27 cellular contexts compared by ENCODE assay signal in genomic region chr2:7089284-7089683, GRCh38.
DNase-seq lines count a peak whose midpoint lies in the region; ATAC-seq, FAIRE-seq and TF ChIP-seq lines count a peak whose summit lies in the region.
"Had no signal": no experiment of that assay in that cellular context is flagged by ENCODE, and none has a peak within 500 bp of the region (broad histone marks: within the 10 kb centered on the region; RNA-seq: fewer than 3 reads in every experiment).

No MANE protein-coding gene starts in this region.

- CTCF ChIA-PET in K562 (lab: Yijun Ruan, JAX; ENCODE audit: low intra/inter-chr PET ratio) = no interaction called here
- CTCF ChIA-PET in naive thymus-derived CD4-positive, alpha-beta T cell (lab: Charles Lee) = no interaction called here

- H3K4me1 Mint-ChIP-seq in type B pancreatic cell (ENCODE audit: unreplicated experiment) = peaks cover 9% of the 10 kb centered on the region
- no peaks in the 10 kb centered on the region for H3K4me1 Mint-ChIP-seq in naive thymus-derived CD4-positive, alpha-beta T cell
- H3K4me1 Mint-ChIP-seq: CD14-positive monocyte; CD4-positive, alpha-beta memory T cell; CD4-positive, CD25-positive, alpha-beta regulatory T cell; CD8-positive, alpha-beta memory T cell had no signal

- TF ChIP-seq EP300 in K562 (IDR thresholded peaks at IDR 0.05; ENCODE audit: low read length) = no peak

- peak; percentile 17 for DNase-seq in activated CD8-positive, alpha-beta memory T cell treated with anti-CD3 and anti-CD28 coated beads for 24 hours
- DNase-seq in activated CD8-positive, alpha-beta memory T cell treated with anti-CD3 and anti-CD28 coated beads, Interleukin-2, amount 50 U/mL, for 48 hours = no peak
- DNase-seq in H7 (peak; percentile 19), K562 (ENCODE audit: extremely low read depth in 1 of 4, low spot score in 3 of 4) (no peak), NCI-H446 treated with DMSO at 0.1 percent for 48 hours (lab: John Stamatoyannopoulos, UW) (no peak), type B pancreatic cell (ENCODE audit: extremely low spot score, unreplicated experiment) (no peak)
- DNase-seq in naive thymus-derived CD4-positive, alpha-beta T cell = no peak
- DNase-seq: 8988T; ACHN; BE2C; C1 segment of cervical spinal cord; CD4-positive, alpha-beta memory T cell; CD4-positive, CD25-positive, alpha-beta regulatory T cell; CD8-positive, alpha-beta memory T cell; COR-L47; DMS 273 treated with DMSO at 0.1 percent for 48 hours; DMS153; DMS53; DMS79; DND-41; EL; GDM1 had no signal

- no peaks in the 10 kb centered on the region for H3K9me1 ChIP-seq in K562 (ENCODE audit: control insufficient read depth, insufficient read depth, low read length)

- BruUV-seq in K562 (replicated peaks; lab: Mats Ljungman, UMichigan) = no TSS peak

- H2AFZ ChIP-seq in K562 (ENCODE audit: low read depth, low read length) = no peak overlapping the region

- no peak overlapping the region for H3K4me3 ChIP-seq in H7 (ENCODE audit: insufficient read depth, low read depth, low read length)
- no peak overlapping the region for H3K4me3 ChIP-seq in K562
- H3K4me3 ChIP-seq in naive thymus-derived CD4-positive, alpha-beta T cell (ENCODE audit: low read length) = no peak overlapping the region
- H3K4me3 ChIP-seq: BLaER1, GM12878 had no signal

- TF ChIP-seq RAD21 in K562 (CRISPR knock-in tag; conservative IDR thresholded peaks at IDR 0.05 in 1 of 2, IDR thresholded peaks at IDR 0.05 in 1 of 2) = no peak

- H3K27ac Mint-ChIP-seq in type B pancreatic cell = no peak overlapping the region
- H3K27ac Mint-ChIP-seq in naive thymus-derived CD4-positive, alpha-beta T cell = no peak overlapping the region
- H3K27ac Mint-ChIP-seq: CD14-positive monocyte; CD4-positive, alpha-beta memory T cell; CD8-positive, alpha-beta memory T cell had no signal

- H3K4me1 ChIP-seq in K562 (replicated peaks in 1 of 2; ENCODE audit: control insufficient read depth in 2 of 2, insufficient read depth in 2 of 2, low read length in 2 of 2) = peaks cover 0 to 5% of the 10 kb centered on the region in 2 experiments; a peak in 2 of 5 replicates
- H3K4me1 ChIP-seq in naive thymus-derived CD4-positive, alpha-beta T cell (ENCODE audit: control insufficient read depth in 2 of 2, insufficient read depth in 2 of 2, low read length in 2 of 2) = no peaks in the 10 kb centered on the region
- H3K4me1 ChIP-seq: BE2C, BLaER1 had no signal

- WGBS in K562 (ENCODE audit: insufficient coverage, low coverage, missing lambda C conversion rate) = 5% methylated on average over 12 of the region's 16 CpGs

- no peaks in the 10 kb centered on the region for H3K27me3 Mint-ChIP-seq in type B pancreatic cell
- H3K27me3 Mint-ChIP-seq in naive thymus-derived CD4-positive, alpha-beta T cell = peaks cover 0 to 8% (median 0%) of the 10 kb centered on the region in 5 donors

- no peak overlapping the region for H3K27ac ChIP-seq in K562 (ENCODE audit: extremely low read depth, low read depth, low read length)
- no peak overlapping the region for H3K27ac ChIP-seq in naive thymus-derived CD4-positive, alpha-beta T cell (ENCODE audit: low read depth, low read length)
- H3K27ac ChIP-seq: BLaER1 had no signal

- 0 out of 3 replicates have a peak, but pooled peaks have one; percentile 25 for ATAC-seq in K562
- ATAC-seq in naive thymus-derived CD4-positive, alpha-beta T cell = no peak
- ATAC-seq: GM12878 had no signal

- in situ Hi-C loops in K562 (cut with MboI) = loop anchor here (25.0 kb wide), 1 partner anchor 1598 kb away; the partner anchor contains the start of gene ID2

- POLR2A ChIA-PET in K562 (lab: Yijun Ruan, JAX) = interaction anchor here (0.8 kb wide), 1 partner anchor 21 kb away, joined by 3 read pairs; no protein-coding TSS in a partner anchor
- POLR2A ChIA-PET in naive thymus-derived CD4-positive, alpha-beta T cell (lab: Charles Lee) = interaction anchor here (0.7 kb wide), 1 partner anchor 1630 kb away, joined by 3 read pairs; no protein-coding TSS in a partner anchor

- H3K9me3 ChIP-seq in K562 (replicated peaks; ENCODE audit: control insufficient read depth, insufficient read depth, low read depth, low read length) = no peaks in the 10 kb centered on the region
- peaks cover 0 to under 1% (median 0%) of the 10 kb centered on the region in 3 experiments for H3K9me3 ChIP-seq in naive thymus-derived CD4-positive, alpha-beta T cell (ENCODE audit: control insufficient read depth in 2 of 3, low read length in 3 of 3)
- H3K9me3 ChIP-seq: BE2C had no signal

- no peak overlapping the region for H3K9ac ChIP-seq in K562 (ENCODE audit: insufficient read depth in 1 of 2, low read depth in 2 of 2, low read length in 2 of 2)
- H3K9ac ChIP-seq: BLaER1 had no signal

- H3K9me3 Mint-ChIP-seq in type B pancreatic cell = peaks cover 3% of the 10 kb centered on the region
- H3K9me3 Mint-ChIP-seq in naive thymus-derived CD4-positive, alpha-beta T cell = peaks cover 0 to 15% (median 5%) of the 10 kb centered on the region in 11 donors

- no peak overlapping the region for H3K4me2 ChIP-seq in K562 (ENCODE audit: insufficient read depth, low read length)
- H3K4me2 ChIP-seq: BLaER1 had no signal

- intact Hi-C loops in K562 (cut with micrococcal nuclease) = no loop called here
- intact Hi-C loops in naive thymus-derived CD4-positive, alpha-beta T cell (cut with micrococcal nuclease) = no loop called here

- no peak for FAIRE-seq in K562 (lab: Jason Lieb, UNC)
- FAIRE-seq: A204.1, GM12878, GM19239 had no signal

- H3K36me3 ChIP-seq in H7 (replicated peaks; ENCODE audit: control insufficient read depth, insufficient read depth, low read length) = no peaks in the 10 kb centered on the region
- no peaks in the 10 kb centered on the region for H3K36me3 ChIP-seq in K562 (ENCODE audit: control insufficient read depth, insufficient read depth, low read length)
- no peaks in the 10 kb centered on the region for H3K36me3 ChIP-seq in naive thymus-derived CD4-positive, alpha-beta T cell (ENCODE audit: control insufficient read depth in 2 of 3, insufficient read depth in 3 of 3, low read length in 3 of 3)
- H3K36me3 ChIP-seq: BE2C, BLaER1 had no signal

- H3K79me2 ChIP-seq in K562 (ENCODE audit: control insufficient read depth, insufficient read depth, low read length) = no peaks in the 10 kb centered on the region

- TF ChIP-seq POLR2A in K562 (conservative IDR thresholded peaks at IDR 0.05) = no peak

- H3K36me3 Mint-ChIP-seq in type B pancreatic cell = peaks cover under 1% of the 10 kb centered on the region
- peaks cover 4 to 26% (median 11%) of the 10 kb centered on the region in 5 donors for H3K36me3 Mint-ChIP-seq in naive thymus-derived CD4-positive, alpha-beta T cell
- H3K36me3 Mint-ChIP-seq: CD14-positive monocyte had no signal

- no peak overlapping the region for H3K4me3 Mint-ChIP-seq in type B pancreatic cell
- H3K4me3 Mint-ChIP-seq in naive thymus-derived CD4-positive, alpha-beta T cell = no peak overlapping the region
- H3K4me3 Mint-ChIP-seq: CD14-positive monocyte; CD4-positive, alpha-beta memory T cell; CD4-positive, CD25-positive, alpha-beta regulatory T cell; CD8-positive, alpha-beta memory T cell had no signal

- TF ChIP-seq CTCF in K562 (IDR thresholded peaks at IDR 0.05 in 2 of 3, conservative IDR thresholded peaks at IDR 0.05 in 1 of 3; ENCODE audit: insufficient read depth in 2 of 3, low read depth in 1 of 3, low read length in 3 of 3) = no peak
- no peak for TF ChIP-seq CTCF in type B pancreatic cell (conservative IDR thresholded peaks at IDR 0.05)

- no peaks in the 10 kb centered on the region for H3K27me3 ChIP-seq in H7 (ENCODE audit: control insufficient read depth, insufficient read depth, low read length)
- peaks cover 9 to 47% of the 10 kb centered on the region in 2 experiments; a peak in 4 of 5 replicates for H3K27me3 ChIP-seq in K562 (ENCODE audit: control insufficient read depth in 2 of 2, insufficient read depth in 2 of 2, low read length in 2 of 2)
- H3K27me3 ChIP-seq in naive thymus-derived CD4-positive, alpha-beta T cell (ENCODE audit: control insufficient read depth in 2 of 2, insufficient read depth in 2 of 2, low read length in 2 of 2) = peaks cover 0 to 3% of the 10 kb centered on the region in 2 donors
- H3K27me3 ChIP-seq: BE2C, BLaER1 had no signal

- H4K20me1 ChIP-seq in K562 (replicated peaks; ENCODE audit: control insufficient read depth, insufficient read depth, low read length) = no peaks in the 10 kb centered on the region
- H4K20me1 ChIP-seq: BLaER1 had no signal

TF ChIP-seq in K562, 482 proteins besides CTCF, POLR2A, EP300 and RAD21:
- TF ChIP-seq TEAD1 (CRISPR knock-in tag; IDR thresholded peaks at IDR 0.05) = no peak
- no peak for TF ChIP-seq IFI16 (CRISPR knock-in tag; IDR thresholded peaks at IDR 0.05)
- no peak for TF ChIP-seq NELFE (IDR thresholded peaks at IDR 0.05; ENCODE audit: insufficient read depth, insufficient read length)
- TF ChIP-seq FOXJ2 (tag; IDR thresholded peaks at IDR 0.05) = no peak
- no peak for TF ChIP-seq SIN3A (IDR thresholded peaks at IDR 0.05; ENCODE audit: borderline replicate concordance in 2 of 2, control insufficient read depth in 1 of 2, low read depth in 2 of 2, low read length in 2 of 2)

Comparison
In these comparisons a context has a peak if more than half of its experiments do, and no peak if none do; other contexts are left out.
1. DNase-seq: peak in activated CD8-positive, alpha-beta memory T cell treated with anti-CD3 and anti-CD28 coated beads for 24 hours (single experiment) and H7 (single experiment); none in activated CD8-positive, alpha-beta memory T cell treated with anti-CD3 and anti-CD28 coated beads, Interleukin-2, amount 50 U/mL, for 48 hours (single experiment), K562 (0 of 4), NCI-H446 treated with DMSO at 0.1 percent for 48 hours (single experiment), type B pancreatic cell (single experiment) and naive thymus-derived CD4-positive, alpha-beta T cell (0 of 9).